ENCODE assay signal across 14 cellular contexts in genomic region chr6:5457983-5458683, GRCh38.
DNase-seq lines count a peak whose midpoint lies in the region; ATAC-seq and TF ChIP-seq lines count a peak whose summit lies in the region.
"Had no signal": no experiment of that assay in that cellular context is flagged by ENCODE, and none has a peak within 500 bp of the region (broad histone marks: within the 10 kb centered on the region; RNA-seq: fewer than 3 reads in every experiment).

No MANE protein-coding gene starts in this region.

- H3K9me3 ChIP-seq in heart left ventricle (peaks cover 0 to 9% (median 0%) of the 10 kb centered on the region in 12 donors), left ventricle myocardium inferior (replicated peaks) (peaks cover 7% of the 10 kb centered on the region), left lung (no peaks in the 10 kb centered on the region)

- H3K4me3 ChIP-seq in heart left ventricle (no peak overlapping the region), left ventricle myocardium inferior (no peak overlapping the region), left lung (no peak overlapping the region), H7 (ENCODE audit: insufficient read depth, low read depth, low read length) (no peak overlapping the region)
- H3K4me3 ChIP-seq: dorsolateral prefrontal cortex had no signal

- DNase-seq in heart left ventricle (peak in 2 of 5 donors; percentile 42 to 61), left ventricle myocardium inferior (no peak), WTC11 (ENCODE audit: low spot score) (no peak), left lung (peak in 1 of 2 donors; percentile 54), NOMO-1 (lab: John Stamatoyannopoulos, UW; ENCODE audit: unreplicated experiment in 2 of 2) (no peak), H7 (no peak), T-cell (no peak), OCI-M1 (lab: John Stamatoyannopoulos, UW) (no peak)
- DNase-seq: activated CD4-positive, alpha-beta T cell treated with anti-CD3 and anti-CD28 coated beads, Interleukin-2, amount 50 U/mL, for 4 hours; NCI-H1694 treated with DMSO at 0.1 percent for 48 hours; nephron progenitor cell; stimulated activated CD4-positive, alpha-beta T cell treated with anti-CD3 and anti-CD28 coated beads, Interleukin-4, amount 100 ng/mL, for 4 hours had no signal

- H3K4me3 Mint-ChIP-seq in WTC11 (no peak overlapping the region), T-cell (no peak overlapping the region)
- H3K4me3 Mint-ChIP-seq: activated naive CD4-positive, alpha-beta T cell treated with anti-CD3 and anti-CD28 coated beads, Interleukin-2, amount 50 U/mL, for 24 hours; nephron progenitor cell had no signal

- H3K4me1 Mint-ChIP-seq in WTC11 (peaks cover 28% of the 10 kb centered on the region), T-cell (peaks cover 13 to 23% (median 23%) of the 10 kb centered on the region in 3 donors)

- H3K27me3 ChIP-seq in heart left ventricle: no peaks in the 10 kb centered on the region
- no peaks in the 10 kb centered on the region for H3K27me3 ChIP-seq in left ventricle myocardium inferior (ENCODE audit: low read depth)
- H3K27me3 ChIP-seq in left lung: no peaks in the 10 kb centered on the region
- no peaks in the 10 kb centered on the region for H3K27me3 ChIP-seq in H7 (ENCODE audit: control insufficient read depth, insufficient read depth, low read length)
- H3K27me3 ChIP-seq: dorsolateral prefrontal cortex had no signal

- CTCF ChIA-PET in WTC11 (lab: Charles Lee): interaction anchor here (1.2 kb wide), 1 partner anchor 13 kb away, joined by 8 read pairs; no protein-coding TSS in a partner anchor
- CTCF ChIA-PET in T-cell (lab: Charles Lee): no interaction called here

- H3K36me3 ChIP-seq in heart left ventricle (no peaks in the 10 kb centered on the region), left ventricle myocardium inferior (no peaks in the 10 kb centered on the region), left lung (no peaks in the 10 kb centered on the region), H7 (replicated peaks; ENCODE audit: control insufficient read depth, insufficient read depth, low read length) (no peaks in the 10 kb centered on the region)

- POLR2A ChIA-PET in WTC11 (lab: Charles Lee) (no interaction called here), T-cell (lab: Charles Lee) (interaction anchor here (0.5 to 0.6 kb wide), 2 partner anchors 514 to 1364 kb away, joined by 3 to 5 read pairs; no protein-coding TSS in a partner anchor)

- ATAC-seq in heart left ventricle (peak in 3 of 4 donors; percentile 79 to 89 (median 88)), WTC11 (no peak), left lung (peak; percentile 88), T-cell (replicated peaks in 1 of 4) (no peak)

- H3K27me3 Mint-ChIP-seq in WTC11 (ENCODE audit: low read depth) (no peaks in the 10 kb centered on the region), T-cell (no peaks in the 10 kb centered on the region)
- H3K27me3 Mint-ChIP-seq: activated naive CD4-positive, alpha-beta T cell treated with anti-CD3 and anti-CD28 coated beads, Interleukin-2, amount 50 U/mL, for 24 hours had no signal

- no peak overlapping the region for H3K27ac ChIP-seq in heart left ventricle
- H3K27ac ChIP-seq in left ventricle myocardium inferior (replicated peaks): no peak overlapping the region
- peak overlapping the region in 1 of 2 donors; percentile 33 for H3K27ac ChIP-seq in left lung

- no peak for TF ChIP-seq POLR2A in heart left ventricle (IDR thresholded peaks at IDR 0.05)

- 0 out of 2 replicates have a peak, but pooled peaks cover 3% of the 10 kb centered on the region for H3K36me3 Mint-ChIP-seq in WTC11
- peaks cover 33% of the 10 kb centered on the region for H3K36me3 Mint-ChIP-seq in T-cell

- TF ChIP-seq CTCF in heart left ventricle (IDR thresholded peaks at IDR 0.05) (no peak), left ventricle myocardium inferior (IDR thresholded peaks at IDR 0.05; ENCODE audit: borderline replicate concordance) (no peak), WTC11 (IDR thresholded peaks at IDR 0.05) (no peak), left lung (IDR thresholded peaks at IDR 0.05) (no peak)

- H3K4me1 ChIP-seq in heart left ventricle (peaks cover 0 to 9% (median 0%) of the 10 kb centered on the region in 12 donors), left ventricle myocardium inferior (no peaks in the 10 kb centered on the region), left lung (no peaks in the 10 kb centered on the region)

- H3K27ac Mint-ChIP-seq in WTC11 (peak overlapping the region; percentile 37), T-cell (no peak overlapping the region)
- H3K27ac Mint-ChIP-seq: activated naive CD4-positive, alpha-beta T cell treated with anti-CD3 and anti-CD28 coated beads, Interleukin-2, amount 50 U/mL, for 24 hours; nephron progenitor cell had no signal

- WGBS in heart left ventricle, 4 donors: 74 to 93% (median 84%) methylated on average over 8 to 9 of the region's 9 CpGs

- H3K9me3 Mint-ChIP-seq in WTC11: peaks cover 7% of the 10 kb centered on the region
- H3K9me3 Mint-ChIP-seq in T-cell: no peaks in the 10 kb centered on the region
- H3K9me3 Mint-ChIP-seq: activated naive CD4-positive, alpha-beta T cell treated with anti-CD3 and anti-CD28 coated beads, Interleukin-2, amount 50 U/mL, for 24 hours had no signal

- intact Hi-C loops in heart left ventricle (cut with DNase I) (no loop called here), left ventricle myocardium inferior (cut with micrococcal nuclease) (no loop called here), left lung (cut with DNase I) (no loop called here)

TF ChIP-seq in WTC11, 78 proteins besides CTCF, POLR2A, EP300 and RAD21 (continues in another document):
- TF ChIP-seq JUN (CRISPR knock-in tag; IDR thresholded peaks at IDR 0.05) (no peak), ETV6 (CRISPR knock-in tag; IDR thresholded peaks at IDR 0.05) (no peak), JAZF1 (CRISPR knock-in tag; IDR thresholded peaks at IDR 0.05) (no peak), ATF6 (CRISPR knock-in tag; IDR thresholded peaks at IDR 0.05) (no peak), USF2 (CRISPR knock-in tag; IDR thresholded peaks at IDR 0.05) (no peak), ZNF532 (CRISPR knock-in tag; IDR thresholded peaks at IDR 0.05; ENCODE audit: borderline replicate concordance) (no peak), TEAD1 (CRISPR knock-in tag; IDR thresholded peaks at IDR 0.05) (no peak), ZNF138 (CRISPR knock-in tag; conservative IDR thresholded peaks at IDR 0.05) (no peak), KAT7 (CRISPR knock-in tag; IDR thresholded peaks at IDR 0.05; ENCODE audit: borderline replicate concordance) (no peak), ESRRA (CRISPR knock-in tag; IDR thresholded peaks at IDR 0.05; ENCODE audit: borderline replicate concordance) (no peak)

Comparison
In these comparisons a context has a peak if more than half of its experiments do, and no peak if none do; other contexts are left out.
1. ATAC-seq: peak in heart left ventricle (3 of 4) and left lung (single experiment); none in WTC11 (single experiment) and T-cell (0 of 4).